In genomic region chr11:107857550-107858216, GRCh38 we compare ENCODE assay signal across 8 cellular contexts. TPM values are rescaled to one million over a fixed set of nuclear protein-coding genes. Genes with fewer than 3 reads are reported as not detected.
DNase-seq lines count a peak whose midpoint lies in the region; ATAC-seq and TF ChIP-seq lines count a peak whose summit lies in the region.

No MANE protein-coding gene starts in this region.

- no peaks in the 10 kb centered on the region for H3K9me3 Mint-ChIP-seq in CD8-positive, alpha-beta memory T cell
- no peaks in the 10 kb centered on the region for H3K9me3 Mint-ChIP-seq in activated CD4-positive, alpha-beta memory T cell treated with anti-CD3 and anti-CD28 coated beads, Interleukin-2, amount 10 ng/mL, durations not matched to agents 7 days and 5 days

- peak; percentile 8 for ATAC-seq in HG02885 (IDR thresholded peaks at IDR 0.05; ENCODE audit: poor library complexity, unreplicated experiment)
- no peak for ATAC-seq in HG02981 (IDR thresholded peaks at IDR 0.05; ENCODE audit: unreplicated experiment)

- CTCF ChIA-PET in CD8-positive, alpha-beta memory T cell (lab: Charles Lee): no interaction called here
- CTCF ChIA-PET in activated CD4-positive, alpha-beta memory T cell treated with anti-CD3 and anti-CD28 coated beads, Interleukin-2, amount 10 ng/mL, durations not matched to agents 7 days and 5 days (lab: Charles Lee): no interaction called here

- peaks cover 23 to 39% (median 31%) of the 10 kb centered on the region in 3 donors for H3K4me1 Mint-ChIP-seq in CD8-positive, alpha-beta memory T cell
- peaks cover 29% of the 10 kb centered on the region for H3K4me1 Mint-ChIP-seq in activated CD4-positive, alpha-beta memory T cell treated with anti-CD3 and anti-CD28 coated beads, Interleukin-2, amount 10 ng/mL, durations not matched to agents 7 days and 5 days

- H3K9me3 ChIP-seq in CD8-positive, alpha-beta memory T cell (ENCODE audit: low read length): no peaks in the 10 kb centered on the region
- H3K9me3 ChIP-seq in spleen: no peaks in the 10 kb centered on the region

- no peaks in the 10 kb centered on the region for H3K36me3 ChIP-seq in CD8-positive, alpha-beta memory T cell (ENCODE audit: insufficient read depth, low read length)
- H3K36me3 ChIP-seq in spleen: no peaks in the 10 kb centered on the region

- peak overlapping the region; percentile 74 for H3K4me3 ChIP-seq in CD8-positive, alpha-beta memory T cell (ENCODE audit: low read length)
- peak overlapping the region; percentile 63 to 93 (median 76) for H3K4me3 ChIP-seq in spleen

- TF ChIP-seq POLR2A in spleen (IDR thresholded peaks at IDR 0.05): no peak

- H3K27ac ChIP-seq in CD8-positive, alpha-beta memory T cell (ENCODE audit: low read depth, low read length): peak overlapping the region; percentile 36
- H3K27ac ChIP-seq in spleen: peak overlapping the region in 6 of 8 donors; percentile 27 to 75 (median 68)

- POLR2A ChIA-PET in CD8-positive, alpha-beta memory T cell (lab: Charles Lee): no interaction called here
- POLR2A ChIA-PET in activated CD4-positive, alpha-beta memory T cell treated with anti-CD3 and anti-CD28 coated beads, Interleukin-2, amount 10 ng/mL, durations not matched to agents 7 days and 5 days (lab: Charles Lee): interaction anchor here (1.8 kb wide), 1 partner anchor 17 kb away, joined by 5 read pairs; no protein-coding TSS in a partner anchor

- intact Hi-C loops in spleen (cut with DNase I; ENCODE audit: low total_unique reads): no loop called here

- peaks cover 3% of the 10 kb centered on the region for H3K4me1 ChIP-seq in CD8-positive, alpha-beta memory T cell (ENCODE audit: insufficient read depth, low read length)
- H3K4me1 ChIP-seq in spleen: peaks cover 4 to 38% (median 20%) of the 10 kb centered on the region in 6 donors

- H3K27me3 Mint-ChIP-seq in CD8-positive, alpha-beta memory T cell: peaks cover 0 to 4% of the 10 kb centered on the region in 2 donors
- H3K27me3 Mint-ChIP-seq in activated CD4-positive, alpha-beta memory T cell treated with anti-CD3 and anti-CD28 coated beads, Interleukin-2, amount 10 ng/mL, durations not matched to agents 7 days and 5 days: no peaks in the 10 kb centered on the region

- peak overlapping the region; percentile 93 to 100 (median 97) for H3K4me3 Mint-ChIP-seq in CD8-positive, alpha-beta memory T cell
- H3K4me3 Mint-ChIP-seq in activated CD4-positive, alpha-beta memory T cell treated with anti-CD3 and anti-CD28 coated beads, Interleukin-2, amount 10 ng/mL, durations not matched to agents 7 days and 5 days: peak overlapping the region; percentile 84

- H3K27ac Mint-ChIP-seq in CD8-positive, alpha-beta memory T cell: peak overlapping the region; percentile 63 to 97 (median 87)
- H3K27ac Mint-ChIP-seq in activated CD4-positive, alpha-beta memory T cell treated with anti-CD3 and anti-CD28 coated beads, Interleukin-2, amount 10 ng/mL, durations not matched to agents 7 days and 5 days: peak overlapping the region; percentile 64

- peak in 1 of 5 donors; percentile 6 for DNase-seq in CD8-positive, alpha-beta memory T cell
- DNase-seq in activated CD4-positive, alpha-beta memory T cell treated with anti-CD3 and anti-CD28 coated beads, Interleukin-2, amount 10 ng/mL, durations not matched to agents 7 days and 5 days: no peak
- DNase-seq in hepatic stellate cell (ENCODE audit: low spot score) (peak; percentile 16), spleen (no peak), HT-29 (ENCODE audit: low spot score) (no peak), ureter (ENCODE audit: low spot score) (no peak)

- no peaks in the 10 kb centered on the region for H3K27me3 ChIP-seq in CD8-positive, alpha-beta memory T cell (ENCODE audit: insufficient read depth, low read length, poor library complexity, severe bottlenecking)
- H3K27me3 ChIP-seq in spleen (replicated peaks in 1 of 7): peaks cover 0 to 12% (median 0%) of the 10 kb centered on the region in 7 donors

- peaks cover 0 to 9% (median 3%) of the 10 kb centered on the region in 3 donors for H3K36me3 Mint-ChIP-seq in CD8-positive, alpha-beta memory T cell
- H3K36me3 Mint-ChIP-seq in activated CD4-positive, alpha-beta memory T cell treated with anti-CD3 and anti-CD28 coated beads, Interleukin-2, amount 10 ng/mL, durations not matched to agents 7 days and 5 days (ENCODE audit: low read depth): peaks cover 8% of the 10 kb centered on the region

- WGBS in spleen, 5 donors: 44 to 49% (median 47%) methylated on average over 14 to 16 of the region's 16 CpGs

- TF ChIP-seq CTCF in spleen (IDR thresholded peaks at IDR 0.05 in 8 of 11, conservative IDR thresholded peaks at IDR 0.05 in 3 of 11): no peak

RNA-seq across cellular contexts. Expression of gene SLC35F2, which starts 0.9 kb away (rescaled TPM):
- 10 to 100 TPM; 32.0 to 34.5 TPM for total RNA-seq in CD8-positive, alpha-beta memory T cell
- 11.6 TPM for polyA plus RNA-seq in CD8-positive, alpha-beta memory T cell
- total RNA-seq in activated CD4-positive, alpha-beta memory T cell treated with anti-CD3 and anti-CD28 coated beads, Interleukin-2, amount 10 ng/mL, durations not matched to agents 7 days and 5 days: 10 to 100 TPM; 10.3 to 13.3 TPM
- 1 to 10 TPM; 5.0 to 9.1 (median 6.2) TPM for total RNA-seq in spleen
- 1 to 10 TPM; 5.2 to 7.2 (median 7.2) TPM for polyA plus RNA-seq in spleen
- total RNA-seq in HT-29 (2014; rRNA removed; shearing (Covaris generic)): 74.5 and 74.8 TPM in 2 replicates
- 8.0 TPM for total RNA-seq in ureter
